ENCODE assay signal across 16 cellular contexts in the genomic region with DNA sequence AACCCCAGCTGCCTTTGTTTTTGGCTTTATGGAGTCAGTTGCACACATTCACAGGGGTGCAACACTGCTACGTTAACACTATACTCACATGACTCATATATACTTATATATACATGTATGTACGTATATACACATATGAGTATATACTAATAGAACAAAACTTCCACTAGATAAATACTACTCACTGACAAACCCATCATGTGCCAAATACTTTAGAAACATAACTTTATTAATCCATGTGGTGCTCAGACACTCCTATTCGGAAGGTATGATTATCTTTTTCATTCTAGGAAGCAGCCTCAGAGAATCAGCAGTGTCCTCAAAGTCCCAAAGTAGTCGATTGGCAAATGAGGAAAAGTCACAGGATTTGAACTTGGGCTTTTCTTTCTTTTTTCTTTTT. TPM values are rescaled to one million over a fixed set of nuclear protein-coding genes. Genes with fewer than 3 reads are reported as not detected.
DNase-seq lines count a peak whose midpoint lies in the region; ATAC-seq and TF ChIP-seq lines count a peak whose summit lies in the region.
"Had no signal": no experiment of that assay in that cellular context is flagged by ENCODE, and none has a peak within 500 bp of the region (broad histone marks: within the 10 kb centered on the region; RNA-seq: fewer than 3 reads in every experiment).

No MANE protein-coding gene starts in this region.

- no peaks in the 10 kb centered on the region for H3K27me3 ChIP-seq in testis
- H3K27me3 ChIP-seq: SJCRH30 had no signal

- intact Hi-C loops in activated CD4-positive, alpha-beta T cell treated with anti-CD3 and anti-CD28 coated beads for 36 hours (cut with DNase I, micrococcal nuclease): loop anchor here in 1 of 2 experiments (1.0 to 10.0 kb wide), 2 partner anchors 20 to 1233 kb away; a partner anchor contains a TSS
- intact Hi-C loops in dendritic cell treated with granulocyte-macrophage colony-stimulating factor and Interleukin-4, amounts not matched to agents 40 ng/mL and 50 ng/mL, for 4 days (cut with micrococcal nuclease): no loop called here
- intact Hi-C loops in testis (cut with DNase I; ENCODE audit: low total_unique reads): no loop called here

- no peak overlapping the region for H3K27ac ChIP-seq in testis
- H3K27ac ChIP-seq: SJCRH30 had no signal

- TF ChIP-seq POLR2A in testis (IDR thresholded peaks at IDR 0.05): no peak

- no peaks in the 10 kb centered on the region for H3K9me3 ChIP-seq in testis
- H3K9me3 ChIP-seq: SJCRH30 had no signal

- 88 to 93% methylated on average over 4 of the region's 4 CpGs for WGBS in testis, 2 donors

- DNase-seq in activated CD4-positive, alpha-beta T cell treated with anti-CD3 and anti-CD28 coated beads for 36 hours: no peak
- DNase-seq in activated CD4-positive, alpha-beta T cell treated with anti-CD3 and anti-CD28 coated beads, Interleukin-2, amount 50 U/mL, for 4 hours: no peak
- DNase-seq in testis: no peak
- DNase-seq: activated CD4-positive, CD25-positive, alpha-beta regulatory T cell treated with anti-CD3 and anti-CD28 coated beads, Interleukin-2, amount 50 U/mL, for 72 hours; DMS 273 treated with DMSO at 0.1 percent for 48 hours; hippocampal formation; KG1; kidney glomerular epithelial cell; NCI-H526 treated with DMSO at 0.1 percent for 48 hours; SJCRH30 had no signal

- POLR2A ChIA-PET in activated CD4-positive, alpha-beta T cell treated with anti-CD3 and anti-CD28 coated beads for 36 hours (lab: Charles Lee): interaction anchor here (2.1 kb wide), 1 partner anchor 20 kb away, joined by 17 read pairs; no protein-coding TSS in a partner anchor

- H3K36me3 ChIP-seq in testis (ENCODE audit: low read depth, missing control alignments): no peaks in the 10 kb centered on the region
- H3K36me3 ChIP-seq: SJCRH30 had no signal

- H3K4me3 ChIP-seq in testis: no peak overlapping the region
- H3K4me3 ChIP-seq: SJCRH30 had no signal

- H3K4me1 ChIP-seq in testis: no peaks in the 10 kb centered on the region
- H3K4me1 ChIP-seq: SJCRH30 had no signal

- H3K36me3 Mint-ChIP-seq in activated CD4-positive, alpha-beta T cell treated with anti-CD3 and anti-CD28 coated beads for 36 hours (ENCODE audit: low read depth): peaks cover 22% of the 10 kb centered on the region
- H3K36me3 Mint-ChIP-seq in IgD-negative memory B cell: peaks cover 2% of the 10 kb centered on the region
- H3K36me3 Mint-ChIP-seq in dendritic cell treated with granulocyte-macrophage colony-stimulating factor and Interleukin-4, amounts not matched to agents 40 ng/mL and 50 ng/mL, for 4 days (ENCODE audit: low read depth): no peaks in the 10 kb centered on the region

- H3K4me3 Mint-ChIP-seq in activated CD4-positive, alpha-beta T cell treated with anti-CD3 and anti-CD28 coated beads for 36 hours: no peak overlapping the region
- H3K4me3 Mint-ChIP-seq in IgD-negative memory B cell: peak overlapping the region; percentile 55 to 87 (median 70)
- no peak overlapping the region for H3K4me3 Mint-ChIP-seq in dendritic cell treated with granulocyte-macrophage colony-stimulating factor and Interleukin-4, amounts not matched to agents 40 ng/mL and 50 ng/mL, for 4 days

- CTCF ChIA-PET in activated CD4-positive, alpha-beta T cell treated with anti-CD3 and anti-CD28 coated beads for 36 hours (lab: Charles Lee): no interaction called here

- H3K9me3 Mint-ChIP-seq in activated CD4-positive, alpha-beta T cell treated with anti-CD3 and anti-CD28 coated beads for 36 hours (ENCODE audit: low read depth): no peaks in the 10 kb centered on the region
- no peaks in the 10 kb centered on the region for H3K9me3 Mint-ChIP-seq in IgD-negative memory B cell
- H3K9me3 Mint-ChIP-seq in dendritic cell treated with granulocyte-macrophage colony-stimulating factor and Interleukin-4, amounts not matched to agents 40 ng/mL and 50 ng/mL, for 4 days: no peaks in the 10 kb centered on the region

- TF ChIP-seq CTCF in testis (IDR thresholded peaks at IDR 0.05): no peak

- peaks cover 72% of the 10 kb centered on the region for H3K4me1 Mint-ChIP-seq in activated CD4-positive, alpha-beta T cell treated with anti-CD3 and anti-CD28 coated beads for 36 hours
- peaks cover 46 to 55% (median 53%) of the 10 kb centered on the region in 3 donors for H3K4me1 Mint-ChIP-seq in IgD-negative memory B cell
- peaks cover 50% of the 10 kb centered on the region for H3K4me1 Mint-ChIP-seq in dendritic cell treated with granulocyte-macrophage colony-stimulating factor and Interleukin-4, amounts not matched to agents 40 ng/mL and 50 ng/mL, for 4 days (ENCODE audit: low read depth)

- H3K27ac Mint-ChIP-seq in activated CD4-positive, alpha-beta T cell treated with anti-CD3 and anti-CD28 coated beads for 36 hours: peak overlapping the region; percentile 51
- H3K27ac Mint-ChIP-seq in IgD-negative memory B cell: peak overlapping the region in 2 of 3 donors; percentile 88 to 96
- H3K27ac Mint-ChIP-seq in dendritic cell treated with granulocyte-macrophage colony-stimulating factor and Interleukin-4, amounts not matched to agents 40 ng/mL and 50 ng/mL, for 4 days: peak overlapping the region; percentile 9

- ATAC-seq in activated CD4-positive, alpha-beta T cell treated with anti-CD3 and anti-CD28 coated beads for 36 hours: no peak
- ATAC-seq in GM18511 (IDR thresholded peaks at IDR 0.05; ENCODE audit: unreplicated experiment) (peak; percentile 21), HG02973 (IDR thresholded peaks at IDR 0.05; ENCODE audit: unreplicated experiment) (no peak), GM19455 (IDR thresholded peaks at IDR 0.05; ENCODE audit: unreplicated experiment) (no peak)

- H3K27me3 Mint-ChIP-seq in activated CD4-positive, alpha-beta T cell treated with anti-CD3 and anti-CD28 coated beads for 36 hours: no peaks in the 10 kb centered on the region
- no peaks in the 10 kb centered on the region for H3K27me3 Mint-ChIP-seq in IgD-negative memory B cell
- no peaks in the 10 kb centered on the region for H3K27me3 Mint-ChIP-seq in dendritic cell treated with granulocyte-macrophage colony-stimulating factor and Interleukin-4, amounts not matched to agents 40 ng/mL and 50 ng/mL, for 4 days
- H3K27me3 Mint-ChIP-seq: activated naive CD8-positive, alpha-beta T cell had no signal

RNA-seq across cellular contexts. Expression of a gene that starts 7.9 kb away (rescaled TPM):
- 10 to 100 TPM; 58.7 to 97.2 TPM for total RNA-seq in activated CD4-positive, alpha-beta T cell treated with anti-CD3 and anti-CD28 coated beads for 36 hours
- polyA plus RNA-seq in IgD-negative memory B cell (89.4 TPM), testis (ENCODE audit: insufficient read depth, low read depth, low replicate concordance) (4.7 TPM)
- 1 to 10 TPM; 4.8 to 6.0 TPM for total RNA-seq in testis

Comparison
In these comparisons a context has a peak if more than half of its experiments do, and no peak if none do; other contexts are left out.
1. H3K27ac Mint-ChIP-seq: peak in every context shown above with its lines; median percentile 92 in IgD-negative memory B cell; 51 in activated CD4-positive, alpha-beta T cell treated with anti-CD3 and anti-CD28 coated beads for 36 hours; 9 in dendritic cell treated with granulocyte-macrophage colony-stimulating factor and Interleukin-4, amounts not matched to agents 40 ng/mL and 50 ng/mL, for 4 days.
2. H3K4me3 Mint-ChIP-seq: peak in IgD-negative memory B cell (4 of 4); none in activated CD4-positive, alpha-beta T cell treated with anti-CD3 and anti-CD28 coated beads for 36 hours (single experiment) and dendritic cell treated with granulocyte-macrophage colony-stimulating factor and Interleukin-4, amounts not matched to agents 40 ng/mL and 50 ng/mL, for 4 days (single experiment).
3. RNA of a gene that starts 7.9 kb away (total RNA-seq): 58.7 to 97.2 TPM in activated CD4-positive, alpha-beta T cell treated with anti-CD3 and anti-CD28 coated beads for 36 hours; 4.8 to 6.0 TPM in testis; every median in the first group is over 4 times any median in the second.